ENCODE assay signal across 8 cellular contexts in genomic region chr9:94030318-94031179, GRCh38. TPM values are rescaled to one million over a fixed set of nuclear protein-coding genes. Genes with fewer than 3 reads are reported as not detected.
DNase-seq lines count a peak whose midpoint lies in the region; ATAC-seq and TF ChIP-seq lines count a peak whose summit lies in the region.

No MANE protein-coding gene starts in this region.

- DNase-seq in NCI-H1105 (lab: John Stamatoyannopoulos, UW) = peak; percentile 55
- DNase-seq in anterior cingulate cortex (lab: John Stamatoyannopoulos, UW) = peak in 57 of 58 donors; percentile 43 to 89 (median 75)
- DNase-seq in hepatic stellate cell (ENCODE audit: low spot score) = peak; percentile 91
- peak; percentile 53 for DNase-seq in renal cortical epithelial cell (ENCODE audit: low read depth)
- no peak for DNase-seq in OCI-M2 (lab: John Stamatoyannopoulos, UW; ENCODE audit: unreplicated experiment)

- peak overlapping the region; percentile 95 for H3K4me3 ChIP-seq in GM12875 (ENCODE audit: low read depth, low read length)

- peaks cover 23% of the 10 kb centered on the region for H3K27me3 Mint-ChIP-seq in T-helper 1 cell treated with Interleukin-12 subunit alpha and Interleukin-12 subunit beta and Interleukin-4 antibody, amounts not matched to agents 30 μg/mL and 1 μg/mL, for 36 hours (ENCODE audit: low read depth)

- H3K4me1 Mint-ChIP-seq in T-helper 1 cell treated with Interleukin-12 subunit alpha and Interleukin-12 subunit beta and Interleukin-4 antibody, amounts not matched to agents 30 μg/mL and 1 μg/mL, for 36 hours (ENCODE audit: low read depth) = peaks cover 16% of the 10 kb centered on the region

- no peak for TF ChIP-seq CTCF in GM12875 (IDR thresholded peaks at IDR 0.05; ENCODE audit: borderline replicate concordance, insufficient read depth, low read depth, low read length)

- peak overlapping the region; percentile 96 for H3K4me3 Mint-ChIP-seq in T-helper 1 cell treated with Interleukin-12 subunit alpha and Interleukin-12 subunit beta and Interleukin-4 antibody, amounts not matched to agents 30 μg/mL and 1 μg/mL, for 36 hours

- peaks cover 9% of the 10 kb centered on the region for H3K9me3 Mint-ChIP-seq in T-helper 1 cell treated with Interleukin-12 subunit alpha and Interleukin-12 subunit beta and Interleukin-4 antibody, amounts not matched to agents 30 μg/mL and 1 μg/mL, for 36 hours

- H3K27ac Mint-ChIP-seq in T-helper 1 cell treated with Interleukin-12 subunit alpha and Interleukin-12 subunit beta and Interleukin-4 antibody, amounts not matched to agents 30 μg/mL and 1 μg/mL, for 36 hours = peak overlapping the region; percentile 91

- ATAC-seq in HG02623 (IDR thresholded peaks at IDR 0.05; ENCODE audit: unreplicated experiment) = peak; percentile 97

- H3K36me3 Mint-ChIP-seq in T-helper 1 cell treated with Interleukin-12 subunit alpha and Interleukin-12 subunit beta and Interleukin-4 antibody, amounts not matched to agents 30 μg/mL and 1 μg/mL, for 36 hours (ENCODE audit: low read depth) = peaks cover 1% of the 10 kb centered on the region

RNA-seq across cellular contexts. Expression of gene PTPDC1, which starts 53.7 kb away (rescaled TPM):
- total RNA-seq in renal cortical epithelial cell = 5.6 and 12.5 TPM in 2 replicates
